In genomic region chr1:208088319-208088718, GRCh38 we compare ENCODE assay signal across 19 cellular contexts.
DNase-seq lines count a peak whose midpoint lies in the region; ATAC-seq lines count a peak whose summit lies in the region.
"Had no signal": no experiment of that assay in that cellular context is flagged by ENCODE, and none has a peak within 500 bp of the region (broad histone marks: within the 10 kb centered on the region; RNA-seq: fewer than 3 reads in every experiment).

No MANE protein-coding gene starts in this region.

- H3K9me3 ChIP-seq in GM23248 (ENCODE audit: low read depth), result no peaks in the 10 kb centered on the region
- H3K9me3 ChIP-seq: BLaER1 treated with 17β-estradiol and CSF1 and Interleukin-3, amounts not matched to agents 10 nM and 100 nM; MG63; SJSA1 had no signal

- POLR2A ChIA-PET in activated CD4-positive, alpha-beta memory T cell treated with anti-CD3 and anti-CD28 coated beads for 36 hours (lab: Charles Lee), result no interaction called here
- POLR2A ChIA-PET in activated CD4-positive, alpha-beta memory T cell treated with anti-CD3 and anti-CD28 coated beads, Interleukin-2, amount 10 ng/mL, durations not matched to agents 7 days and 5 days (lab: Charles Lee), result no interaction called here

- H3K4me3 ChIP-seq in GM23248, result no peak overlapping the region
- H3K4me3 ChIP-seq: BLaER1 treated with 17β-estradiol and CSF1 and Interleukin-3, amounts not matched to agents 10 nM and 100 nM; MG63; SJSA1 had no signal

- H3K4me3 Mint-ChIP-seq in activated CD4-positive, alpha-beta memory T cell treated with anti-CD3 and anti-CD28 coated beads for 36 hours, result no peak overlapping the region
- no peak overlapping the region for H3K4me3 Mint-ChIP-seq in activated CD4-positive, alpha-beta memory T cell treated with anti-CD3 and anti-CD28 coated beads, Interleukin-2, amount 10 ng/mL, durations not matched to agents 7 days and 5 days
- H3K4me3 Mint-ChIP-seq in stimulated activated naive B cell treated with anti-CD40 and anti-IgM and Interleukin-4, amounts not matched to agents 10 μg/mL and 1 μg/mL and 100 μg/mL, for 72 hours, result no peak overlapping the region

- WGBS in GM23248 (ENCODE audit: low coverage in 1 of 2, low lambda C conversion rate in 2 of 2, missing lambda C conversion rate in 2 of 2), 2 experiments, result 91 to 96% methylated on average over 4 of the region's 4 CpGs

- H3K27ac Mint-ChIP-seq in activated CD4-positive, alpha-beta memory T cell treated with anti-CD3 and anti-CD28 coated beads for 36 hours, result no peak overlapping the region
- no peak overlapping the region for H3K27ac Mint-ChIP-seq in activated CD4-positive, alpha-beta memory T cell treated with anti-CD3 and anti-CD28 coated beads, Interleukin-2, amount 10 ng/mL, durations not matched to agents 7 days and 5 days
- no peak overlapping the region for H3K27ac Mint-ChIP-seq in stimulated activated naive B cell treated with anti-CD40 and anti-IgM and Interleukin-4, amounts not matched to agents 10 μg/mL and 1 μg/mL and 100 μg/mL, for 72 hours

- intact Hi-C loops in activated CD4-positive, alpha-beta memory T cell treated with anti-CD3 and anti-CD28 coated beads for 36 hours (cut with micrococcal nuclease), result loop anchor here (2.0 kb wide), 1 partner anchor 202 kb away; no protein-coding TSS in a partner anchor

- H3K9ac ChIP-seq in GM23248, result no peak overlapping the region
- H3K9ac ChIP-seq: BLaER1 treated with 17β-estradiol and CSF1 and Interleukin-3, amounts not matched to agents 10 nM and 100 nM; KMS-11 had no signal

- H2AFZ ChIP-seq in GM23248, result no peak overlapping the region

- ATAC-seq in stimulated activated naive B cell treated with anti-CD40 and anti-IgM and Interleukin-4, amounts not matched to agents 10 μg/mL and 1 μg/mL and 100 μg/mL, for 72 hours (replicated peaks), result no peak

- no peaks in the 10 kb centered on the region for H3K9me2 ChIP-seq in GM23248 (ENCODE audit: insufficient read depth)

- no peaks in the 10 kb centered on the region for H3K79me2 ChIP-seq in GM23248 (ENCODE audit: insufficient read depth)

- H3K4me1 ChIP-seq in GM23248 (ENCODE audit: insufficient read depth), result peaks cover 23% of the 10 kb centered on the region

- peaks cover 17% of the 10 kb centered on the region; the same call in 1 of the 2 replicates for H3F3A ChIP-seq in GM23248 (ENCODE audit: insufficient read depth)

- H3K27me3 ChIP-seq in GM23248 (replicated peaks; ENCODE audit: insufficient read depth), result no peaks in the 10 kb centered on the region
- H3K27me3 ChIP-seq: BLaER1 treated with 17β-estradiol and CSF1 and Interleukin-3, amounts not matched to agents 10 nM and 100 nM; MG63; SJSA1 had no signal

- H3K27ac ChIP-seq in GM23248, result no peak overlapping the region
- H3K27ac ChIP-seq: BLaER1 treated with 17β-estradiol and CSF1 and Interleukin-3, amounts not matched to agents 10 nM and 100 nM; KMS-11; SJSA1 had no signal

- no peaks in the 10 kb centered on the region; the same call in 1 of the 2 replicates for H3K36me3 ChIP-seq in GM23248 (ENCODE audit: low read depth)
- H3K36me3 ChIP-seq: MG63 had no signal

- no peaks in the 10 kb centered on the region for H4K20me1 ChIP-seq in GM23248 (ENCODE audit: insufficient read depth)
- H4K20me1 ChIP-seq: BLaER1 treated with 17β-estradiol and CSF1 and Interleukin-3, amounts not matched to agents 10 nM and 100 nM had no signal

- no peaks in the 10 kb centered on the region for H3K36me3 Mint-ChIP-seq in activated CD4-positive, alpha-beta memory T cell treated with anti-CD3 and anti-CD28 coated beads for 36 hours
- no peaks in the 10 kb centered on the region for H3K36me3 Mint-ChIP-seq in activated CD4-positive, alpha-beta memory T cell treated with anti-CD3 and anti-CD28 coated beads, Interleukin-2, amount 10 ng/mL, durations not matched to agents 7 days and 5 days (ENCODE audit: low read depth)
- H3K36me3 Mint-ChIP-seq in stimulated activated naive B cell treated with anti-CD40 and anti-IgM and Interleukin-4, amounts not matched to agents 10 μg/mL and 1 μg/mL and 100 μg/mL, for 72 hours, result no peaks in the 10 kb centered on the region

- H3K4me1 Mint-ChIP-seq in activated CD4-positive, alpha-beta memory T cell treated with anti-CD3 and anti-CD28 coated beads for 36 hours (ENCODE audit: low read depth), result peaks cover 15% of the 10 kb centered on the region
- H3K4me1 Mint-ChIP-seq in activated CD4-positive, alpha-beta memory T cell treated with anti-CD3 and anti-CD28 coated beads, Interleukin-2, amount 10 ng/mL, durations not matched to agents 7 days and 5 days, result peaks cover 13% of the 10 kb centered on the region
- H3K4me1 Mint-ChIP-seq in stimulated activated naive B cell treated with anti-CD40 and anti-IgM and Interleukin-4, amounts not matched to agents 10 μg/mL and 1 μg/mL and 100 μg/mL, for 72 hours, result peaks cover 9 to 15% of the 10 kb centered on the region in 2 donors

- H3K27me3 Mint-ChIP-seq in activated CD4-positive, alpha-beta memory T cell treated with anti-CD3 and anti-CD28 coated beads for 36 hours, result no peaks in the 10 kb centered on the region
- H3K27me3 Mint-ChIP-seq in activated CD4-positive, alpha-beta memory T cell treated with anti-CD3 and anti-CD28 coated beads, Interleukin-2, amount 10 ng/mL, durations not matched to agents 7 days and 5 days, result no peaks in the 10 kb centered on the region
- H3K27me3 Mint-ChIP-seq in stimulated activated naive B cell treated with anti-CD40 and anti-IgM and Interleukin-4, amounts not matched to agents 10 μg/mL and 1 μg/mL and 100 μg/mL, for 72 hours, result peaks cover 0 to 5% of the 10 kb centered on the region in 2 donors

- in situ Hi-C loops in GM23248 (cut with MboI), result no loop called here

- no peaks in the 10 kb centered on the region for H3K9me3 Mint-ChIP-seq in activated CD4-positive, alpha-beta memory T cell treated with anti-CD3 and anti-CD28 coated beads for 36 hours
- H3K9me3 Mint-ChIP-seq in activated CD4-positive, alpha-beta memory T cell treated with anti-CD3 and anti-CD28 coated beads, Interleukin-2, amount 10 ng/mL, durations not matched to agents 7 days and 5 days, result no peaks in the 10 kb centered on the region
- no peaks in the 10 kb centered on the region for H3K9me3 Mint-ChIP-seq in stimulated activated naive B cell treated with anti-CD40 and anti-IgM and Interleukin-4, amounts not matched to agents 10 μg/mL and 1 μg/mL and 100 μg/mL, for 72 hours

- DNase-seq in activated CD4-positive, alpha-beta memory T cell treated with anti-CD3 and anti-CD28 coated beads for 36 hours, result peak; percentile 16
- DNase-seq in activated CD4-positive, alpha-beta memory T cell treated with anti-CD3 and anti-CD28 coated beads, Interleukin-2, amount 10 ng/mL, durations not matched to agents 7 days and 5 days, result no peak
- DNase-seq in GM23248 (peak; percentile 17), SK-N-DZ (ENCODE audit: low spot score) (peak; percentile 51), iris pigment epithelial cell (ENCODE audit: low read depth) (peak; percentile 29), MV-4-11 (lab: John Stamatoyannopoulos, UW) (no peak), AG08396 (ENCODE audit: low spot score) (no peak)
- no peak for DNase-seq in stimulated activated naive B cell treated with anti-CD40 and anti-IgM and Interleukin-4, amounts not matched to agents 10 μg/mL and 1 μg/mL and 100 μg/mL, for 72 hours
- DNase-seq: 8988T; DMS 273 treated with DMSO at 0.1 percent for 48 hours; MG63; NCI-H1105; NCI-H187; NCI-H226; NCI-H526 treated with DMSO at 0.1 percent for 48 hours; NK-92 treated with Interleukin-12 subunit alpha and Interleukin-12 subunit beta, amount 100 ng/mL, for 24 hours had no signal

- no peak overlapping the region for H3K4me2 ChIP-seq in GM23248 (ENCODE audit: unreplicated experiment)
- H3K4me2 ChIP-seq: BLaER1 treated with 17β-estradiol and CSF1 and Interleukin-3, amounts not matched to agents 10 nM and 100 nM; KMS-11 had no signal

- CTCF ChIA-PET in activated CD4-positive, alpha-beta memory T cell treated with anti-CD3 and anti-CD28 coated beads for 36 hours (lab: Charles Lee), result interaction anchor here (8.0 kb wide), 1 partner anchor 65 kb away, joined by 111 read pairs; no protein-coding TSS in a partner anchor
- CTCF ChIA-PET in activated CD4-positive, alpha-beta memory T cell treated with anti-CD3 and anti-CD28 coated beads, Interleukin-2, amount 10 ng/mL, durations not matched to agents 7 days and 5 days (lab: Charles Lee), result interaction anchor here (1.1 to 1.6 kb wide), 2 partner anchors 67 to 91 kb away, joined by 3 to 8 read pairs; no protein-coding TSS in a partner anchor

Comparison
In these comparisons a context has a peak if more than half of its experiments do, and no peak if none do; other contexts are left out.
1. DNase-seq: peak in activated CD4-positive, alpha-beta memory T cell treated with anti-CD3 and anti-CD28 coated beads for 36 hours (single experiment), GM23248 (single experiment), SK-N-DZ (single experiment) and iris pigment epithelial cell (single experiment); none in activated CD4-positive, alpha-beta memory T cell treated with anti-CD3 and anti-CD28 coated beads, Interleukin-2, amount 10 ng/mL, durations not matched to agents 7 days and 5 days (single experiment), MV-4-11 (single experiment), stimulated activated naive B cell treated with anti-CD40 and anti-IgM and Interleukin-4, amounts not matched to agents 10 μg/mL and 1 μg/mL and 100 μg/mL, for 72 hours (single experiment) and AG08396 (single experiment).